Comparison of ENCODE assay signal across 17 cellular contexts in genomic region chrX:10492250-10492649, GRCh38.
DNase-seq lines count a peak whose midpoint lies in the region; ATAC-seq and TF ChIP-seq lines count a peak whose summit lies in the region.
"Had no signal": no experiment of that assay in that cellular context is flagged by ENCODE, and none has a peak within 500 bp of the region (broad histone marks: within the 10 kb centered on the region; RNA-seq: fewer than 3 reads in every experiment).

No MANE protein-coding gene starts in this region.

- H3K36me3 Mint-ChIP-seq in Caco-2 (ENCODE audit: insufficient read depth, unreplicated experiment) (peaks cover 29% of the 10 kb centered on the region), chondrocyte (ENCODE audit: low read depth) (no peaks in the 10 kb centered on the region)
- H3K36me3 Mint-ChIP-seq: CD4-positive, alpha-beta memory T cell had no signal

- no peak overlapping the region for H3K4me3 Mint-ChIP-seq in Caco-2 (ENCODE audit: unreplicated experiment)
- no peak overlapping the region for H3K4me3 Mint-ChIP-seq in chondrocyte (ENCODE audit: unreplicated experiment)
- H3K4me3 Mint-ChIP-seq: CD4-positive, alpha-beta memory T cell; GM23338; H9 had no signal

- H3K4me1 Mint-ChIP-seq in Caco-2 (ENCODE audit: low read depth, unreplicated experiment) (peaks cover 15% of the 10 kb centered on the region), chondrocyte (ENCODE audit: low read depth) (peaks cover 13% of the 10 kb centered on the region)
- H3K4me1 Mint-ChIP-seq: CD4-positive, alpha-beta memory T cell; H9 had no signal

- H3K4me3 ChIP-seq in heart left ventricle (no peak overlapping the region), right atrium auricular region (no peak overlapping the region), Caco-2 (ENCODE audit: low read depth, low read length) (no peak overlapping the region)
- H3K4me3 ChIP-seq: GM12878, GM23338 had no signal

- H3K27ac Mint-ChIP-seq in Caco-2 (ENCODE audit: unreplicated experiment) = peak overlapping the region; percentile 54
- no peak overlapping the region for H3K27ac Mint-ChIP-seq in chondrocyte (ENCODE audit: unreplicated experiment)
- H3K27ac Mint-ChIP-seq: CD4-positive, alpha-beta memory T cell; GM23338 had no signal

- no peak for TF ChIP-seq POLR2A in heart left ventricle (IDR thresholded peaks at IDR 0.05)

- DNase-seq in heart left ventricle (no peak), right atrium auricular region (ENCODE audit: low spot score) (no peak), Caco-2 (no peak), ELF-1 (ENCODE audit: low read depth, low spot score) (peak; percentile 11), left ventricle myocardium superior (no peak), activated gamma-delta T cell treated with Interleukin-2 at 50 U/mL for 16 hours (no peak), chondrocyte (ENCODE audit: low spot score) (no peak)
- DNase-seq: C1 segment of cervical spinal cord; CD4-positive, alpha-beta memory T cell; COR-L47; DMS153; DND-41; GDM1; H9 had no signal

- H3K27me3 ChIP-seq in heart left ventricle (no peaks in the 10 kb centered on the region), right atrium auricular region (no peaks in the 10 kb centered on the region), Caco-2 (replicated peaks; ENCODE audit: control insufficient read depth, insufficient read depth, low read length) (no peaks in the 10 kb centered on the region)

- no peaks in the 10 kb centered on the region for H3K9me3 ChIP-seq in heart left ventricle
- H3K9me3 ChIP-seq in right atrium auricular region = no peaks in the 10 kb centered on the region
- no peaks in the 10 kb centered on the region for H3K9me3 ChIP-seq in Caco-2

- TF ChIP-seq CTCF in heart left ventricle (IDR thresholded peaks at IDR 0.05) (no peak), right atrium auricular region (IDR thresholded peaks at IDR 0.05) (no peak), Caco-2 (IDR thresholded peaks at IDR 0.05; ENCODE audit: insufficient read depth in 1 of 2, low read depth in 1 of 2, low read length in 1 of 2, severe bottlenecking in 1 of 2, unreplicated experiment in 1 of 2) (no peak), chondrocyte (IDR thresholded peaks at IDR 0.05) (no peak)

- CTCF ChIA-PET in Caco-2 (lab: Charles Lee) = no interaction called here

- intact Hi-C loops in heart left ventricle (cut with DNase I) = no loop called here
- intact Hi-C loops in Caco-2 (cut with micrococcal nuclease; ENCODE audit: unreplicated experiment) = no loop called here
- intact Hi-C loops in left ventricle myocardium superior (cut with micrococcal nuclease) = no loop called here

- POLR2A ChIA-PET in Caco-2 (lab: Charles Lee) = no interaction called here

- ATAC-seq in heart left ventricle = peak in 3 of 4 donors; percentile 56 to 59 (median 57)
- ATAC-seq in left ventricle myocardium superior = peak; percentile 89
- ATAC-seq: GM12878, GM23338, HCT116 had no signal

- H3K27me3 Mint-ChIP-seq in Caco-2 (ENCODE audit: insufficient read depth, unreplicated experiment) = no peaks in the 10 kb centered on the region
- no peaks in the 10 kb centered on the region for H3K27me3 Mint-ChIP-seq in chondrocyte (ENCODE audit: low read depth)
- H3K27me3 Mint-ChIP-seq: CD4-positive, alpha-beta memory T cell had no signal

- peak overlapping the region in 5 of 12 donors; percentile 7 to 67 (median 34) for H3K27ac ChIP-seq in heart left ventricle
- H3K27ac ChIP-seq in right atrium auricular region = no peak overlapping the region

- H3K9me3 Mint-ChIP-seq in Caco-2 (ENCODE audit: unreplicated experiment) = no peaks in the 10 kb centered on the region
- peaks cover 6% of the 10 kb centered on the region for H3K9me3 Mint-ChIP-seq in chondrocyte (ENCODE audit: low read depth)
- H3K9me3 Mint-ChIP-seq: GM23338 had no signal

- no TSS peak for BruUV-seq in Caco-2 (replicated peaks; lab: Mats Ljungman, UMichigan)

- H3K36me3 ChIP-seq in heart left ventricle = peaks cover 0 to 3% (median 0%) of the 10 kb centered on the region in 9 donors
- H3K36me3 ChIP-seq in right atrium auricular region = no peaks in the 10 kb centered on the region
- H3K36me3 ChIP-seq in Caco-2 (ENCODE audit: control insufficient read depth, insufficient read depth, low read length) = no peaks in the 10 kb centered on the region

- peaks cover 0 to 29% (median 1%) of the 10 kb centered on the region in 12 donors for H3K4me1 ChIP-seq in heart left ventricle
- no peaks in the 10 kb centered on the region for H3K4me1 ChIP-seq in right atrium auricular region
- H3K4me1 ChIP-seq in Caco-2 = peaks cover 6% of the 10 kb centered on the region; the same call in 1 of the 2 replicates
